ENCODE assay signal across 8 cellular contexts in the genomic region with DNA sequence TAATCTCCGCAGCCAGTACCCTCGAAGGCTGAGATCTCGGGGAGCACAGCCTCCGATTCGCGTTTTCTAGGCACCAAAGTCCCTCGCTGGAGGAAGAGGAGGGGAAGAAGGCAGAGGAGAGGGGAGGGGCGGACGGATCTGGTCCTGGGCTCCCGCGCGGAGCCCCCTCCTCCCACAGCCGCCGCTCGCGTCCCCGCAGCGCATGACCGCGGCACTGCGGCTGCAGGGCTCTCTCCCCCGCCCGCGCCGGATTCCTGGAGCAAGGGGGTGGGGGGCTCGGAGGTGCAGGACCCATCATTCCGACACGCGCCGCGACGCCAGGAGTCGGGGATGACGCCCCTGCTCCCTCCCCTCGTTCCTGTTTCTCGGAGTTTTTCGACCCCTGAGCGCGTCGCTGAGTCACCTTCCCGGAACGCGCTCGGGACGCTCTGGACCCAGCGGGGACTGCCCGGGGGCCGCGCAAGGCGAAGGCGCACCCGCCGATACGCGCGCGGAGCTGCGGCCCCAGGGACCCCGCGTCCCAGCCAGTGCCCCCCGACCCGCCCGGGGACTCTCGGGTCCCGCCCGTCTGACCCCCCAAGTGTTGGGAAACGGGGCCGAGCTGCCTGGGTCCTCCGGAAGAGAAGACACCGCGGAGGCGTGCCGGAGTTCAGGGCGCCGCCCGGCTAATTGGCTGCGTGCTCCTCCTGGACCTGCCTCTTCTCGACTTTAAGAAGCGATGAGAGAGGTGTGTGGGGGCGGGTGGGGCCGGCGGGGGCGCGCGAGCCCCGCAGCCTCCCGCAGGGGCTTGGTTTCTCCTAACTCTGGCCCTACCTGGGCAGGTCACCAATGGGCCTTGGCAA. TPM values are rescaled to one million over a fixed set of nuclear protein-coding genes. Genes with fewer than 3 reads are reported as not detected.
DNase-seq lines count a peak whose midpoint lies in the region; ATAC-seq, FAIRE-seq and TF ChIP-seq lines count a peak whose summit lies in the region.

No MANE protein-coding gene starts in this region.

- no peaks in the 10 kb centered on the region for H3K36me3 ChIP-seq in CD8-positive, alpha-beta T cell (ENCODE audit: insufficient read depth, low read length)
- H3K36me3 ChIP-seq in brain microvascular endothelial cell (replicated peaks): peaks cover 24% of the 10 kb centered on the region
- no peaks in the 10 kb centered on the region for H3K36me3 ChIP-seq in kidney (ENCODE audit: control insufficient read depth in 1 of 2, insufficient read depth in 2 of 2, low read length in 2 of 2)

- peaks cover 32% of the 10 kb centered on the region for H3K4me1 ChIP-seq in CD8-positive, alpha-beta T cell (ENCODE audit: insufficient read depth, low read length)
- H3K4me1 ChIP-seq in kidney (ENCODE audit: control insufficient read depth in 1 of 2, insufficient read depth in 1 of 2, low read depth in 1 of 2, low read length in 2 of 2): peaks cover 0 to 25% of the 10 kb centered on the region in 2 donors

- peak overlapping the region; percentile 64 for H3K27ac Mint-ChIP-seq in CD8-positive, alpha-beta T cell
- H3K27ac Mint-ChIP-seq in T-helper 17 cell: peak overlapping the region; percentile 41

- peaks cover 2% of the 10 kb centered on the region for H3K27me3 Mint-ChIP-seq in CD8-positive, alpha-beta T cell (ENCODE audit: low read depth)
- no peaks in the 10 kb centered on the region for H3K27me3 Mint-ChIP-seq in T-helper 17 cell

- no peaks in the 10 kb centered on the region for H3K9me3 ChIP-seq in CD8-positive, alpha-beta T cell (ENCODE audit: low read length)
- H3K9me3 ChIP-seq in T-helper 17 cell (ENCODE audit: control insufficient read depth, low read length, poor library complexity, severe bottlenecking) (no peaks in the 10 kb centered on the region), kidney (ENCODE audit: control insufficient read depth in 1 of 2, low read length in 2 of 2) (no peaks in the 10 kb centered on the region)

- POLR2A ChIA-PET in CD8-positive, alpha-beta T cell (lab: Charles Lee): interaction anchor here (0.7 to 6.7 kb wide), 2 partner anchors 30 to 723 kb away, joined by 3 to 51 read pairs; a partner anchor contains a TSS

- no peaks in the 10 kb centered on the region for H3K9me3 Mint-ChIP-seq in CD8-positive, alpha-beta T cell

- peaks cover 14% of the 10 kb centered on the region for H3K4me1 Mint-ChIP-seq in CD8-positive, alpha-beta T cell (ENCODE audit: low read depth)
- H3K4me1 Mint-ChIP-seq in T-helper 17 cell: peaks cover 9% of the 10 kb centered on the region

- peak overlapping the region; percentile 8 for H3K27ac ChIP-seq in CD8-positive, alpha-beta T cell (ENCODE audit: low read depth, low read length)
- peak overlapping the region; percentile 99 for H3K27ac ChIP-seq in brain microvascular endothelial cell
- peak overlapping the region in 1 of 2 donors; percentile 48 for H3K27ac ChIP-seq in kidney (ENCODE audit: low read depth in 2 of 2, low read length in 2 of 2)

- DNase-seq in CD8-positive, alpha-beta T cell: peak in 6 of 7 experiments; percentile 44 to 72 (median 54)
- peak in 2 of 3 donors; percentile 16 to 26 for DNase-seq in T-helper 17 cell
- DNase-seq in brain microvascular endothelial cell: peak; percentile 86
- peak; percentile 89 for DNase-seq in kidney
- peak; percentile 49 for DNase-seq in stimulated activated CD4-positive, alpha-beta T cell treated with anti-CD3 and anti-CD28 coated beads, Interleukin-2, amount 100 ng/mL, for 4 hours (ENCODE audit: low read depth)
- DNase-seq in left lobe of liver (ENCODE audit: low spot score): no peak

- H3K27me3 ChIP-seq in CD8-positive, alpha-beta T cell (ENCODE audit: insufficient read depth, low read length): no peaks in the 10 kb centered on the region
- H3K27me3 ChIP-seq in brain microvascular endothelial cell (replicated peaks): no peaks in the 10 kb centered on the region

- intact Hi-C loops in CD8-positive, alpha-beta T cell (cut with DNase I, micrococcal nuclease): loop anchor here in 1 of 2 experiments (10.0 kb wide), 1 partner anchor 278 kb away; a partner anchor contains a TSS
- intact Hi-C loops in kidney (cut with DNase I): no loop called here

- in situ Hi-C loops in brain microvascular endothelial cell (cut with HindIII; ENCODE audit: low pct_ligation_motif_present, low sequenced_read_pairs): no loop called here

- H3K9ac ChIP-seq in kidney (ENCODE audit: low read length in 2 of 2): peak overlapping the region in 1 of 2 donors; percentile 51

- no peak for TF ChIP-seq CTCF in CD8-positive, alpha-beta T cell (IDR thresholded peaks at IDR 0.05)
- TF ChIP-seq CTCF in brain microvascular endothelial cell (IDR thresholded peaks at IDR 0.05; ENCODE audit: low read depth, low read length, missing control alignments) (no peak), kidney (IDR thresholded peaks at IDR 0.05; ENCODE audit: borderline replicate concordance, extremely low read depth, insufficient read depth) (no peak)

- peak overlapping the region; percentile 88 for H3K4me3 Mint-ChIP-seq in CD8-positive, alpha-beta T cell
- H3K4me3 Mint-ChIP-seq in T-helper 17 cell: peak overlapping the region; percentile 94

- FAIRE-seq in kidney (lab: Jason Lieb, UNC): no peak

- peak; percentile 54 for ATAC-seq in CD8-positive, alpha-beta T cell
- ATAC-seq in HG02642 (IDR thresholded peaks at IDR 0.05; ENCODE audit: poor library complexity, unreplicated experiment) (peak; percentile 24), T-helper 17 cell (peak; percentile 66), left lobe of liver (no peak), HG02798 (IDR thresholded peaks at IDR 0.05; ENCODE audit: poor library complexity, unreplicated experiment) (no peak)

- H3K4me3 ChIP-seq in CD8-positive, alpha-beta T cell (ENCODE audit: low read depth, low read length): peak overlapping the region; percentile 69
- peak overlapping the region; percentile 94 for H3K4me3 ChIP-seq in brain microvascular endothelial cell (ENCODE audit: low read depth, low read length)
- H3K4me3 ChIP-seq in kidney (ENCODE audit: low read length in 2 of 2): peak overlapping the region; percentile 60 to 63

- CTCF ChIA-PET in CD8-positive, alpha-beta T cell (lab: Charles Lee): interaction anchor here (1.6 to 8.0 kb wide), 4 partner anchors 15 to 29 kb away, joined by 4 to 79 read pairs (median 34); a partner anchor contains a TSS

- no peaks in the 10 kb centered on the region for H3K36me3 Mint-ChIP-seq in CD8-positive, alpha-beta T cell
- H3K36me3 Mint-ChIP-seq in T-helper 17 cell (ENCODE audit: low read depth): no peaks in the 10 kb centered on the region

RNA-seq across cellular contexts. Expression of a gene that starts 1.4 kb away (rescaled TPM):
- total RNA-seq in CD8-positive, alpha-beta T cell: 1 to 10 TPM; 2.0 to 2.6 TPM
- 1 to 10 TPM; 2.4 to 6.0 TPM for total RNA-seq in T-helper 17 cell
- total RNA-seq in kidney: 10.4 TPM
- polyA plus RNA-seq in kidney (ENCODE audit: insufficient read depth, low read depth, low replicate concordance): 1.5 TPM
- 0.93 TPM for total RNA-seq in left lobe of liver

RNA-seq across cellular contexts. Expression of a gene that starts 29.3 kb away (rescaled TPM):
- 10 to 100 TPM; 10.5 to 12.5 TPM for total RNA-seq in CD8-positive, alpha-beta T cell
- total RNA-seq in T-helper 17 cell: 10 to 100 TPM; 19.4 to 22.1 TPM
- 37.6 TPM for total RNA-seq in kidney
- polyA plus RNA-seq in kidney (ENCODE audit: insufficient read depth, low read depth, low replicate concordance): 39.9 TPM
- total RNA-seq in left lobe of liver: 55.0 TPM

Comparison
In these comparisons a context has a peak if more than half of its experiments do, and no peak if none do; other contexts are left out.
1. ATAC-seq: peak in CD8-positive, alpha-beta T cell (single experiment), HG02642 (single experiment) and T-helper 17 cell (single experiment); none in left lobe of liver (single experiment) and HG02798 (single experiment).
2. Peak in every context shown above with its lines, with median percentiles within 50 percentile points of each other: H3K4me3 ChIP-seq.